ENCODE assay signal across 1 cellular context in genomic region chr22:36360011-36360410, GRCh38.
TF ChIP-seq lines count a peak whose summit lies in the region.

No MANE protein-coding gene starts in this region.

TF ChIP-seq in WTC11, 78 proteins besides CTCF, POLR2A, EP300 and RAD21 (continued from another document):
- TF ChIP-seq ARID4B (CRISPR knock-in tag; IDR thresholded peaks at IDR 0.05; ENCODE audit: borderline replicate concordance) (no peak), AR (CRISPR knock-in tag; IDR thresholded peaks at IDR 0.05) (no peak), HMGA2 (CRISPR knock-in tag; IDR thresholded peaks at IDR 0.05) (no peak), CREM (CRISPR knock-in tag; IDR thresholded peaks at IDR 0.05) (no peak), ZNF281 (CRISPR knock-in tag; IDR thresholded peaks at IDR 0.05) (no peak), ZNF232 (CRISPR knock-in tag; IDR thresholded peaks at IDR 0.05) (no peak), ZNF425 (CRISPR knock-in tag; conservative IDR thresholded peaks at IDR 0.05) (no peak), ESRRA (CRISPR knock-in tag; IDR thresholded peaks at IDR 0.05; ENCODE audit: borderline replicate concordance) (no peak), RORB (CRISPR knock-in tag; IDR thresholded peaks at IDR 0.05) (no peak)
